In the genomic region with DNA sequence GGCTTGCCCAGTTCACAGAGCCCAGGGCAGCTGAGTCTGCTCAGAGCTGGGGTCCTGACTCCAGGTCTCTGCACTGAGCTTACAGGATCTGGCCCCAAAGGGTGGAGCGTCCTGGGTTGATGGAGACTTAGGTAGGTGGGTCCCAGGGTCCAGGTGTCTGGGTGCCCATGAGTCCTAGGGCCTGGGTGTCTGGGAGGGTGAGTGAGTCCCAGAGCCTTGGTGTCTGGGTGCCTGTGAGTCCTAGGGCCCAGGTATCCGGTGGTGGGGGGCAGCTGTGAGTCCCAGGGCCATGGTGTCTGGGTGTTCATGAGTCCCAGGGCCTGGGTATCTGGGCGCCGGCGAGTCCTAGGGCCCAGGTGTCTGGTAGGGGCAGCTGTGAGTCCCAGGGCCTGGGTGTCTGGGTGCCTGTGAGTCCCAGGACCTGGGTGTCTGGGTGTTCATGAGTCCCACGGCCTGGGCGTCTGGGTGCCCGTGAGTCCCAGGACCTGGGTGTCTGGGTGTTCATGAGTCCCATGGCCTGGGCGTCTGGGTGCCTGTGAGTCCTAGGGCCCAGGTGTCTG, we compare ENCODE assay signal across 17 cellular contexts.
"Had no signal": no experiment of that assay in that cellular context is flagged by ENCODE, and none has a peak within 500 bp of the region (broad histone marks: within the 10 kb centered on the region; RNA-seq: fewer than 3 reads in every experiment).

No MANE protein-coding gene starts in this region.

- H3K27me3 ChIP-seq: foreskin keratinocyte, hepatocyte, neutrophil, right atrium auricular region had no signal

- H3K79me2 ChIP-seq: hepatocyte had no signal

- FAIRE-seq: endothelial cell of umbilical vein, small intestine, urothelium cell line had no signal

- DNase-seq: effector CD4-positive, alpha-beta T cell; endodermal cell; erythroblast; foreskin keratinocyte; left colon; mesendoderm; naive B cell; nephron progenitor cell; small intestine; stimulated activated CD4-positive, alpha-beta T cell treated with anti-CD3 and anti-CD28 coated beads, Interleukin-2, amount 100 ng/mL, for 48 hours; stimulated activated naive CD4-positive, alpha-beta T cell treated with Interleukin-2 at 50 U/mL for 16 hours had no signal

- H3K36me3 ChIP-seq: neutrophil, right atrium auricular region had no signal

- H3K27ac ChIP-seq: coronary artery, foreskin keratinocyte, hepatocyte, neutrophil, right atrium auricular region had no signal

- ATAC-seq: foreskin keratinocyte, left colon had no signal

- H3K9me3 ChIP-seq: neutrophil had no signal

- H3K4me2 ChIP-seq: hepatocyte had no signal

- H2AFZ ChIP-seq: hepatocyte had no signal

- H3K4me1 ChIP-seq: foreskin keratinocyte, right atrium auricular region had no signal

- H3K4me3 ChIP-seq: coronary artery, hepatocyte, right atrium auricular region had no signal
